Comparison of ENCODE assay signal across 8 cellular contexts in genomic region chr15:63047792-63048114, GRCh38. TPM values are rescaled to one million over a fixed set of nuclear protein-coding genes. Genes with fewer than 3 reads are reported as not detected.
A peak's percentile ranks its signal among the peaks of the same experiment; 100 is the strongest.
DNase-seq lines count a peak whose midpoint lies in the region; ATAC-seq and TF ChIP-seq lines count a peak whose summit lies in the region.

No MANE protein-coding gene starts in this region.

- intact Hi-C loops in naive thymus-derived CD4-positive, alpha-beta T cell (cut with micrococcal nuclease), result loop anchor here (1.0 to 10.0 kb wide), 12 partner anchors 46 to 1047 kb away; partner anchors contain the start of genes LACTB (in 2 of the 2), RPS27L (in 2 of the 2), CIAO2A (in 1 of the 2) and SNX1 (in 1 of the 2)

- CTCF ChIA-PET in AG04450 (lab: Charles Lee), result interaction anchor here (0.6 to 6.0 kb wide), 60 partner anchors 9 to 460 kb away, joined by 3 to 69 read pairs (median 4); no protein-coding TSS in a partner anchor
- CTCF ChIA-PET in naive thymus-derived CD4-positive, alpha-beta T cell (lab: Charles Lee), result interaction anchor here (0.7 to 4.8 kb wide), 9 partner anchors 9 to 358 kb away, joined by 3 to 61 read pairs (median 7); no protein-coding TSS in a partner anchor

- POLR2A ChIA-PET in AG04450 (lab: Yijun Ruan, JAX), result interaction anchor here (0.6 to 3.1 kb wide), 19 partner anchors 10 to 419 kb away, joined by 3 to 21 read pairs (median 4); partner anchors contain the start of genes APH1B and RPS27L
- POLR2A ChIA-PET in naive thymus-derived CD4-positive, alpha-beta T cell (lab: Charles Lee), result interaction anchor here (1.5 to 1.7 kb wide), 3 partner anchors 46 to 144 kb away, joined by 4 to 8 read pairs (median 6); partner anchors contain the start of gene RPS27L

- peak overlapping the region; percentile 90 to 94 (median 93) for H3K4me3 Mint-ChIP-seq in IgD-negative memory B cell
- H3K4me3 Mint-ChIP-seq in naive thymus-derived CD4-positive, alpha-beta T cell, result peak overlapping the region; percentile 69 to 97 (median 92)

- ATAC-seq in naive thymus-derived CD4-positive, alpha-beta T cell, result no peak
- ATAC-seq in HG03439 (IDR thresholded peaks at IDR 0.05; ENCODE audit: unreplicated experiment), result no peak
- no peak for ATAC-seq in GM21619 (IDR thresholded peaks at IDR 0.05; ENCODE audit: unreplicated experiment)

- no peaks in the 10 kb centered on the region; the same call in 1 of the 2 replicates for H3K9me3 ChIP-seq in AG04450 (ENCODE audit: control insufficient read depth, insufficient read depth, low read length)
- H3K9me3 ChIP-seq in naive thymus-derived CD4-positive, alpha-beta T cell (ENCODE audit: control insufficient read depth in 2 of 3, low read length in 3 of 3), result no peaks in the 10 kb centered on the region

- no peaks in the 10 kb centered on the region for H3K36me3 ChIP-seq in naive thymus-derived CD4-positive, alpha-beta T cell (ENCODE audit: control insufficient read depth in 2 of 3, insufficient read depth in 3 of 3, low read length in 3 of 3)

- no peaks in the 10 kb centered on the region for H3K9me3 Mint-ChIP-seq in IgD-negative memory B cell
- no peaks in the 10 kb centered on the region for H3K9me3 Mint-ChIP-seq in naive thymus-derived CD4-positive, alpha-beta T cell

- peaks cover 30% of the 10 kb centered on the region for H3K27me3 Mint-ChIP-seq in IgD-negative memory B cell
- H3K27me3 Mint-ChIP-seq in naive thymus-derived CD4-positive, alpha-beta T cell, result peaks cover 34 to 64% (median 40%) of the 10 kb centered on the region in 5 donors

- H3K4me1 ChIP-seq in naive thymus-derived CD4-positive, alpha-beta T cell (ENCODE audit: control insufficient read depth in 2 of 2, insufficient read depth in 2 of 2, low read length in 2 of 2), result peaks cover 9 to 16% of the 10 kb centered on the region in 2 donors

- H3K36me3 Mint-ChIP-seq in IgD-negative memory B cell, result no peaks in the 10 kb centered on the region
- H3K36me3 Mint-ChIP-seq in naive thymus-derived CD4-positive, alpha-beta T cell, result peaks cover 0 to 1% (median 0%) of the 10 kb centered on the region in 5 donors

- TF ChIP-seq CTCF in AG04450 (IDR thresholded peaks at IDR 0.05; ENCODE audit: low read depth, low read length) (no peak), choroid plexus epithelial cell (conservative IDR thresholded peaks at IDR 0.05; ENCODE audit: low read depth, low read length) (no peak)

- peak overlapping the region; percentile 74 for H3K27ac ChIP-seq in AG04450 (ENCODE audit: low read depth, low read length)
- H3K27ac ChIP-seq in naive thymus-derived CD4-positive, alpha-beta T cell (ENCODE audit: low read depth, low read length), result peak overlapping the region; percentile 59

- H3K27me3 ChIP-seq in AG04450 (ENCODE audit: control insufficient read depth, insufficient read depth, low read length), result no peaks in the 10 kb centered on the region
- H3K27me3 ChIP-seq in naive thymus-derived CD4-positive, alpha-beta T cell (ENCODE audit: control insufficient read depth in 2 of 2, insufficient read depth in 2 of 2, low read length in 2 of 2), result peaks cover 17 to 29% of the 10 kb centered on the region in 2 donors

- H3K27ac Mint-ChIP-seq in IgD-negative memory B cell, result peak overlapping the region in 2 of 3 donors; percentile 31 to 70
- peak overlapping the region in 8 of 9 donors; percentile 25 to 85 (median 52) for H3K27ac Mint-ChIP-seq in naive thymus-derived CD4-positive, alpha-beta T cell

- DNase-seq in AG04450 (ENCODE audit: low read depth, low spot score) (no peak), choroid plexus epithelial cell (ENCODE audit: low read depth) (no peak), HCEC 1CT (no peak), DMS114 treated with DMSO at 0.1 percent for 48 hours (lab: John Stamatoyannopoulos, UW; ENCODE audit: unreplicated experiment) (no peak)
- no peak for DNase-seq in naive thymus-derived CD4-positive, alpha-beta T cell

- H3K4me3 ChIP-seq in AG04450 (ENCODE audit: low read depth, low read length), result peak overlapping the region; percentile 94
- peak overlapping the region; percentile 72 for H3K4me3 ChIP-seq in choroid plexus epithelial cell (ENCODE audit: low read depth, low read length)
- H3K4me3 ChIP-seq in naive thymus-derived CD4-positive, alpha-beta T cell (ENCODE audit: low read length), result peak overlapping the region; percentile 76

- H3K4me1 Mint-ChIP-seq in IgD-negative memory B cell, result peaks cover 7 to 21% (median 13%) of the 10 kb centered on the region in 3 donors
- H3K4me1 Mint-ChIP-seq in naive thymus-derived CD4-positive, alpha-beta T cell, result peaks cover 17 to 47% (median 29%) of the 10 kb centered on the region in 7 donors

RNA-seq across cellular contexts. Expression of gene TPM1, which starts 5.2 kb away (rescaled TPM):
- polyA plus RNA-seq in AG04450 (2011; rRNA removed), result 1,162 and 1,348 TPM in 2 replicates
- polyA minus RNA-seq in AG04450 (2011; rRNA and poly(A)+ RNA removed), result 575 and 622 TPM in 2 replicates
- 5.4 TPM for polyA plus RNA-seq in IgD-negative memory B cell
- total RNA-seq in naive thymus-derived CD4-positive, alpha-beta T cell, result 10 to 100 TPM in 4 of 5 experiments, 1 to 10 TPM in 1; 6.0 to 24.7 (median 19.2) TPM
- polyA plus RNA-seq in naive thymus-derived CD4-positive, alpha-beta T cell, result 10 to 100 TPM in 1 of 2 donors, 1 to 10 TPM in 1; 8.6 to 10.9 TPM

Comparison
In these comparisons a context has a peak if more than half of its experiments do, and no peak if none do; other contexts are left out.
1. RNA of gene TPM1, which starts 5.2 kb away (polyA plus RNA-seq): 1,162 to 1,348 TPM in AG04450; 8.6 to 10.9 TPM in naive thymus-derived CD4-positive, alpha-beta T cell and 5.4 TPM in IgD-negative memory B cell (single experiment); every median in the first group is over 10 times any median in the second.
2. Peak in every context shown above with its lines, with median percentiles within 50 percentile points of each other: H3K4me3 ChIP-seq.